ENCODE assay signal across 9 cellular contexts in genomic region chr2:70553334-70553583, GRCh38. TPM values are rescaled to one million over a fixed set of nuclear protein-coding genes. Genes with fewer than 3 reads are reported as not detected.
DNase-seq lines count a peak whose midpoint lies in the region; ATAC-seq, FAIRE-seq and TF ChIP-seq lines count a peak whose summit lies in the region.
"Had no signal": no experiment of that assay in that cellular context is flagged by ENCODE, and none has a peak within 500 bp of the region (broad histone marks: within the 10 kb centered on the region; RNA-seq: fewer than 3 reads in every experiment).

No MANE protein-coding gene starts in this region.

- H3K36me3 ChIP-seq in adipocyte (ENCODE audit: control insufficient read depth, insufficient read depth, low read length, severe bottlenecking) (no peaks in the 10 kb centered on the region), kidney (ENCODE audit: control insufficient read depth in 1 of 2, insufficient read depth in 2 of 2, low read length in 2 of 2) (no peaks in the 10 kb centered on the region)
- H3K36me3 ChIP-seq: adrenal gland had no signal

- H3K4me3 Mint-ChIP-seq in activated CD4-positive, alpha-beta T cell treated with anti-CD3 and anti-CD28 coated beads for 36 hours, result peak overlapping the region; percentile 75

- H3K27me3 ChIP-seq in adipocyte (replicated peaks; ENCODE audit: control insufficient read depth, insufficient read depth, low read length), result peaks cover 75% of the 10 kb centered on the region

- CTCF ChIA-PET in activated CD4-positive, alpha-beta T cell treated with anti-CD3 and anti-CD28 coated beads for 36 hours (lab: Charles Lee), result interaction anchor here (0.7 to 1.2 kb wide), 4 partner anchors 56 to 249 kb away, joined by 3 read pairs; no protein-coding TSS in a partner anchor

- H3K4me1 Mint-ChIP-seq in activated CD4-positive, alpha-beta T cell treated with anti-CD3 and anti-CD28 coated beads for 36 hours, result peaks cover 24% of the 10 kb centered on the region

- peak overlapping the region; percentile 24 for H3K27ac Mint-ChIP-seq in activated CD4-positive, alpha-beta T cell treated with anti-CD3 and anti-CD28 coated beads for 36 hours

- no peak for FAIRE-seq in kidney (lab: Jason Lieb, UNC)

- H3K9me3 ChIP-seq in adipocyte (ENCODE audit: control insufficient read depth, low read length), result no peaks in the 10 kb centered on the region
- no peaks in the 10 kb centered on the region for H3K9me3 ChIP-seq in kidney (ENCODE audit: control insufficient read depth in 1 of 2, low read length in 2 of 2)
- H3K9me3 ChIP-seq: adrenal gland had no signal

- H3K36me3 Mint-ChIP-seq in activated CD4-positive, alpha-beta T cell treated with anti-CD3 and anti-CD28 coated beads for 36 hours (ENCODE audit: low read depth), result no peaks in the 10 kb centered on the region

- POLR2A ChIA-PET in activated CD4-positive, alpha-beta T cell treated with anti-CD3 and anti-CD28 coated beads for 36 hours (lab: Charles Lee), result no interaction called here

- H3K9ac ChIP-seq in adipocyte (ENCODE audit: low read length) (peak overlapping the region; percentile 29), kidney (ENCODE audit: low read length in 2 of 2) (peak overlapping the region; percentile 56 to 80)

- ATAC-seq in activated CD4-positive, alpha-beta T cell treated with anti-CD3 and anti-CD28 coated beads for 36 hours, result peak; percentile 17
- ATAC-seq in HG03095 (IDR thresholded peaks at IDR 0.05; ENCODE audit: unreplicated experiment), result no peak

- no peak for TF ChIP-seq CTCF in kidney (IDR thresholded peaks at IDR 0.05; ENCODE audit: borderline replicate concordance, extremely low read depth, insufficient read depth)

- intact Hi-C loops in activated CD4-positive, alpha-beta T cell treated with anti-CD3 and anti-CD28 coated beads for 36 hours (cut with DNase I, micrococcal nuclease), result loop anchor here (2.0 to 10.0 kb wide), 4 partner anchors 94 to 214 kb away; partner anchors contain the start of gene ADD2 (in 1 of the 2)
- intact Hi-C loops in kidney (cut with DNase I), result no loop called here

- H3K27ac ChIP-seq in kidney (ENCODE audit: low read depth in 2 of 2, low read length in 2 of 2), result peak overlapping the region; percentile 81 to 88

- DNase-seq in activated CD4-positive, alpha-beta T cell treated with anti-CD3 and anti-CD28 coated beads for 36 hours, result no peak
- DNase-seq in activated CD4-positive, alpha-beta T cell treated with anti-CD3 and anti-CD28 coated beads for 1 hour, result no peak
- DNase-seq in LoVo (ENCODE audit: low spot score), result peak; percentile 54
- no peak for DNase-seq in adipocyte (ENCODE audit: low read depth)
- no peak for DNase-seq in kidney
- DNase-seq in stimulated activated naive CD4-positive, alpha-beta T cell treated with Interleukin-2 at 50 U/mL for 16 hours (lab: John Stamatoyannopoulos, UW), result peak; percentile 36
- no peak for DNase-seq in central memory CD4-positive, alpha-beta T cell

- H3K9me3 Mint-ChIP-seq in activated CD4-positive, alpha-beta T cell treated with anti-CD3 and anti-CD28 coated beads for 36 hours (ENCODE audit: low read depth), result no peaks in the 10 kb centered on the region

- peaks cover 22% of the 10 kb centered on the region for H3K27me3 Mint-ChIP-seq in activated CD4-positive, alpha-beta T cell treated with anti-CD3 and anti-CD28 coated beads for 36 hours

- peak overlapping the region; percentile 80 for H3K4me3 ChIP-seq in adipocyte (ENCODE audit: low read length)
- peak overlapping the region; percentile 70 to 86 for H3K4me3 ChIP-seq in kidney (ENCODE audit: low read length in 2 of 2)

- H3K4me1 ChIP-seq in adipocyte (ENCODE audit: control insufficient read depth, insufficient read depth, low read length) (peaks cover 10% of the 10 kb centered on the region), kidney (ENCODE audit: control insufficient read depth in 1 of 2, insufficient read depth in 1 of 2, low read depth in 1 of 2, low read length in 2 of 2) (peaks cover 5 to 6% of the 10 kb centered on the region in 2 donors)

RNA-seq across cellular contexts. Expression of gene TGFA, which starts 0.4 kb away (rescaled TPM):
- under 1 TPM; 0.07 to 0.18 TPM for total RNA-seq in activated CD4-positive, alpha-beta T cell treated with anti-CD3 and anti-CD28 coated beads for 36 hours
- total RNA-seq in kidney, result 30.8 TPM
- 8.3 TPM for polyA plus RNA-seq in kidney (ENCODE audit: insufficient read depth, low read depth, low replicate concordance)

Comparison
In these comparisons a context has a peak if more than half of its experiments do, and no peak if none do; other contexts are left out.
1. DNase-seq: peak in LoVo (single experiment) and stimulated activated naive CD4-positive, alpha-beta T cell treated with Interleukin-2 at 50 U/mL for 16 hours (single experiment); none in activated CD4-positive, alpha-beta T cell treated with anti-CD3 and anti-CD28 coated beads for 36 hours (single experiment), activated CD4-positive, alpha-beta T cell treated with anti-CD3 and anti-CD28 coated beads for 1 hour (single experiment), adipocyte (single experiment), kidney (single experiment) and central memory CD4-positive, alpha-beta T cell (single experiment).
2. RNA of gene TGFA, which starts 0.4 kb away (total RNA-seq): 30.8 TPM in kidney (single experiment); 0.07 to 0.18 TPM in activated CD4-positive, alpha-beta T cell treated with anti-CD3 and anti-CD28 coated beads for 36 hours; every median in the first group is over 10 times any median in the second.